ENCODE assay signal across 12 cellular contexts in the genomic region with DNA sequence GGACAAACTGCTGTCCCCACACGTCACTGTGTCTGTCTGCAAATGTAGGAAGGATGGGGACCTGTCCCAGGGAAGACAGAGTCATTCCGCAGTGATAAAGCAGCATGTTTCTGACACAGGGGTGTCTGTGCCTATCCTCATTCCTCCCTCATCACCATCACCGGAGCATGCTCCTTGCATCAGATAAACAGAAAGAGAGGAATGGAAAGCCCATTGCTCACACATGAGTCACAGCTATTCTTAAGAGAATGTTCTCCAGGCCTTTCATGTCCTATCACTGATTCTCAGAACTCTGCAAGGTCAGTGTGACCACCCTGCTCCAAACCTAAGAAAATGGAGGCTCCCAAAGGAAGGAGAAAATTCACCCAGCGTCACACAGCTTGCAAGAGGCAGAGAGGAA. TPM values are rescaled to one million over a fixed set of nuclear protein-coding genes. Genes with fewer than 3 reads are reported as not detected.
DNase-seq lines count a peak whose midpoint lies in the region; ATAC-seq and TF ChIP-seq lines count a peak whose summit lies in the region.
"Had no signal": no experiment of that assay in that cellular context is flagged by ENCODE, and none has a peak within 500 bp of the region (broad histone marks: within the 10 kb centered on the region; RNA-seq: fewer than 3 reads in every experiment).

No MANE protein-coding gene starts in this region.

- ATAC-seq in HG03378 (IDR thresholded peaks at IDR 0.05; ENCODE audit: unreplicated experiment) = no peak
- ATAC-seq: activated CD8-positive, alpha-beta T cell treated with anti-CD3 and anti-CD28 coated beads, Interleukin-2, amount 10 ng/mL, durations not matched to agents 7 days and 5 days had no signal

- TF ChIP-seq CTCF in RWPE1 (conservative IDR thresholded peaks at IDR 0.05; ENCODE audit: low read depth) (no peak), fibroblast of mammary gland (conservative IDR thresholded peaks at IDR 0.05; ENCODE audit: control insufficient read depth, insufficient read depth, low read depth, low read length) (no peak), retinal pigment epithelial cell (conservative IDR thresholded peaks at IDR 0.05; ENCODE audit: low read depth, low read length) (no peak), type B pancreatic cell (conservative IDR thresholded peaks at IDR 0.05) (no peak)

- no peak overlapping the region for H3K27ac Mint-ChIP-seq in type B pancreatic cell
- H3K27ac Mint-ChIP-seq: activated CD8-positive, alpha-beta T cell treated with anti-CD3 and anti-CD28 coated beads, Interleukin-2, amount 10 ng/mL, durations not matched to agents 7 days and 5 days; activated naive CD8-positive, alpha-beta T cell had no signal

- peaks cover 43% of the 10 kb centered on the region for H3K27me3 Mint-ChIP-seq in type B pancreatic cell

- H3K27ac ChIP-seq in RWPE1 = no peak overlapping the region

- CTCF ChIA-PET in RWPE1 (lab: Yijun Ruan, JAX) = interaction anchor here (0.5 to 1.7 kb wide), 3 partner anchors 69 to 261 kb away, joined by 4 to 7 read pairs (median 4); no protein-coding TSS in a partner anchor

- H3K4me3 Mint-ChIP-seq in type B pancreatic cell = no peak overlapping the region
- H3K4me3 Mint-ChIP-seq: activated CD8-positive, alpha-beta T cell treated with anti-CD3 and anti-CD28 coated beads, Interleukin-2, amount 10 ng/mL, durations not matched to agents 7 days and 5 days; activated naive CD8-positive, alpha-beta T cell had no signal

- no peaks in the 10 kb centered on the region for H3K4me1 Mint-ChIP-seq in type B pancreatic cell (ENCODE audit: unreplicated experiment)

- POLR2A ChIA-PET in RWPE1 (lab: Yijun Ruan, JAX; ENCODE audit: low non-redundant PET) = no interaction called here

- DNase-seq in GM04503 (ENCODE audit: low read depth) (peak; percentile 58), RWPE1 (ENCODE audit: low spot score) (peak; percentile 42), fibroblast of mammary gland (ENCODE audit: low read depth) (peak; percentile 77), retinal pigment epithelial cell (ENCODE audit: low read depth) (peak; percentile 13), type B pancreatic cell (ENCODE audit: extremely low spot score, unreplicated experiment) (no peak), NCI-H1105 treated with DMSO at 0.1 percent for 48 hours (lab: John Stamatoyannopoulos, UW) (no peak), NCI-H2171 (lab: John Stamatoyannopoulos, UW) (no peak)
- DNase-seq: activated CD8-positive, alpha-beta T cell treated with anti-CD3 and anti-CD28 coated beads, Interleukin-2, amount 10 ng/mL, durations not matched to agents 7 days and 5 days; NCI-H187; stimulated activated CD4-positive, alpha-beta T cell treated with anti-CD3 and anti-CD28 coated beads, Interleukin-12 subunit alpha, Interleukin-12 subunit beta, amount 100 ng/mL, for 4 hours had no signal

- H3K36me3 Mint-ChIP-seq in type B pancreatic cell = peaks cover 3% of the 10 kb centered on the region
- H3K36me3 Mint-ChIP-seq: activated naive CD8-positive, alpha-beta T cell had no signal

- H3K9me3 Mint-ChIP-seq in type B pancreatic cell = peaks cover 4% of the 10 kb centered on the region

- H3K4me3 ChIP-seq in fibroblast of mammary gland (ENCODE audit: control insufficient read depth, low read depth, low read length) (no peak overlapping the region), retinal pigment epithelial cell (ENCODE audit: low read length) (no peak overlapping the region)

RNA-seq across cellular contexts. Expression of a gene that starts 38.9 kb away (rescaled TPM):
- total RNA-seq in type B pancreatic cell (ENCODE audit: low replicate concordance) = 42.5 and 53.4 TPM in 2 replicates

Comparison
In these comparisons a context has a peak if more than half of its experiments do, and no peak if none do; other contexts are left out.
1. DNase-seq: peak in GM04503 (single experiment), RWPE1 (single experiment), fibroblast of mammary gland (single experiment) and retinal pigment epithelial cell (single experiment); none in type B pancreatic cell (single experiment), NCI-H1105 treated with DMSO at 0.1 percent for 48 hours (single experiment) and NCI-H2171 (single experiment).